24 cellular contexts compared by ENCODE assay signal in the genomic region with DNA sequence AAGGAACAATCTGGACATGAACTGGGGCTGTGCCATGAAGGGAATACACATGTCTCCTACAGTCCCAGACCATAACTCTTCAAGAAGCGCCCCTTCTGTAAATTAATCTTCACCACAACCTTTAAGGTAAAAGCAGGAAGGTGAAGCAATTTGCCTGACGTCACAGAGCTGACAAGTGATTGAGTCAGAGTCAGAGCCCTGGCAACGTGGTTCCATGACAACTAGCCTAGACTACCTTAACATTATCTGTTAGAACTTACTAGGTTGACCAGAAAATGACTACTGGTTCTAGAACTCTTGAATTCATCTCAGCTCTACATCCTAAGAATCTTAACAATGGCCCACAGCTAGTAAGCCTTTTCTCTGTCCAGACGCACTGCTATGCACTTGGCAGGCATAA.
"Had no signal": no experiment of that assay in that cellular context is flagged by ENCODE, and none has a peak within 500 bp of the region (broad histone marks: within the 10 kb centered on the region; RNA-seq: fewer than 3 reads in every experiment).

No MANE protein-coding gene starts in this region.

- H3K4me3 ChIP-seq: esophagus squamous epithelium, left ventricle myocardium inferior, lung, mucosa of descending colon, right atrium auricular region, thoracic aorta, uterus had no signal

- H3K27me3 ChIP-seq: esophagus squamous epithelium, right atrium auricular region, uterus had no signal

- H3K36me3 Mint-ChIP-seq: activated naive CD4-positive, alpha-beta T cell treated with anti-CD3 and anti-CD28 coated beads, Interleukin-2, amount 50 U/mL, for 24 hours; natural killer cell treated with Interleukin-12 subunit alpha and Interleukin-12 subunit beta and Interleukin-15 and Interleukin-18, amount 100 ng/mL, for 72 hours; stimulated activated effector memory CD8-positive, alpha-beta T cell treated with anti-CD3 and anti-CD28 coated beads, Interleukin-12 subunit alpha, Interleukin-12 subunit beta, amount 100 ng/mL, for 72 hours had no signal

- FAIRE-seq: islet of Langerhans had no signal

- H3K36me3 ChIP-seq: esophagus squamous epithelium, left ventricle myocardium inferior, right atrium auricular region, uterus had no signal

- H3K4me1 Mint-ChIP-seq: activated naive CD4-positive, alpha-beta T cell treated with anti-CD3 and anti-CD28 coated beads, Interleukin-2, amount 50 U/mL, for 24 hours; activated naive CD8-positive, alpha-beta T cell treated with anti-CD3 and anti-CD28 coated beads, Interleukin-2, amount 50 U/mL, for 24 hours; central memory CD8-positive, alpha-beta T cell; stimulated activated effector memory CD8-positive, alpha-beta T cell treated with anti-CD3 and anti-CD28 coated beads, Interleukin-12 subunit alpha, Interleukin-12 subunit beta, amount 100 ng/mL, for 72 hours had no signal

- H3K27ac Mint-ChIP-seq: activated naive CD4-positive, alpha-beta T cell treated with anti-CD3 and anti-CD28 coated beads, Interleukin-2, amount 50 U/mL, for 24 hours; activated naive CD8-positive, alpha-beta T cell treated with anti-CD3 and anti-CD28 coated beads, Interleukin-2, amount 50 U/mL, for 24 hours; activated T-helper 1 cell treated with anti-CD3 and anti-CD28 coated beads, Interleukin-12 subunit alpha, Interleukin-12 subunit beta, Interleukin-2, Interleukin-4 antibody, amounts not matched to agents 30 ng/mL and 10 ng/mL and 1 ng/mL, durations not matched to agents 14 hours and 24 hours and 36 hours; dendritic cell treated with granulocyte-macrophage colony-stimulating factor and Interleukin-4, amounts not matched to agents 40 ng/mL and 50 ng/mL, for 4 days; natural killer cell treated with Interleukin-12 subunit alpha and Interleukin-12 subunit beta and Interleukin-15 and Interleukin-18, amount 100 ng/mL, for 72 hours; stimulated activated effector memory CD8-positive, alpha-beta T cell treated with anti-CD3 and anti-CD28 coated beads, Interleukin-12 subunit alpha, Interleukin-12 subunit beta, amount 100 ng/mL, for 72 hours; stimulated activated naive CD8-positive, alpha-beta T cell treated with anti-CD3 and anti-CD28 coated beads, Interleukin-15, Interleukin-2, amounts not matched to agents 100 ng/mL and 50 ng/mL, for 24 hours; type B pancreatic cell had no signal

- H3K4me3 Mint-ChIP-seq: activated naive CD4-positive, alpha-beta T cell treated with anti-CD3 and anti-CD28 coated beads, Interleukin-2, amount 50 U/mL, for 24 hours; activated naive CD8-positive, alpha-beta T cell treated with anti-CD3 and anti-CD28 coated beads, Interleukin-2, amount 50 U/mL, for 24 hours; activated T-helper 1 cell treated with anti-CD3 and anti-CD28 coated beads, Interleukin-12 subunit alpha, Interleukin-12 subunit beta, Interleukin-2, Interleukin-4 antibody, amounts not matched to agents 30 ng/mL and 10 ng/mL and 1 ng/mL, durations not matched to agents 14 hours and 24 hours and 36 hours; central memory CD8-positive, alpha-beta T cell; dendritic cell treated with granulocyte-macrophage colony-stimulating factor and Interleukin-4, amounts not matched to agents 40 ng/mL and 50 ng/mL, for 4 days; natural killer cell treated with Interleukin-12 subunit alpha and Interleukin-12 subunit beta and Interleukin-15 and Interleukin-18, amount 100 ng/mL, for 72 hours; stimulated activated effector memory CD8-positive, alpha-beta T cell treated with anti-CD3 and anti-CD28 coated beads, Interleukin-12 subunit alpha, Interleukin-12 subunit beta, amount 100 ng/mL, for 72 hours; stimulated activated naive CD8-positive, alpha-beta T cell treated with anti-CD3 and anti-CD28 coated beads, Interleukin-15, Interleukin-2, amounts not matched to agents 100 ng/mL and 50 ng/mL, for 24 hours; type B pancreatic cell had no signal

- ATAC-seq: activated naive CD8-positive, alpha-beta T cell treated with anti-CD3 and anti-CD28 coated beads, Interleukin-2, amount 50 U/mL, for 24 hours; mucosa of descending colon; natural killer cell treated with Interleukin-12 subunit alpha and Interleukin-12 subunit beta and Interleukin-15 and Interleukin-18, amount 100 ng/mL, for 72 hours; stimulated activated effector memory CD8-positive, alpha-beta T cell treated with anti-CD3 and anti-CD28 coated beads, Interleukin-12 subunit alpha, Interleukin-12 subunit beta, amount 100 ng/mL, for 72 hours had no signal

- DNase-seq: activated CD4-positive, alpha-beta T cell treated with anti-CD3 and anti-CD28 coated beads for 4 hours; activated CD4-positive, CD25-positive, alpha-beta regulatory T cell; activated gamma-delta T cell; activated naive CD8-positive, alpha-beta T cell treated with anti-CD3 and anti-CD28 coated beads, Interleukin-2, amount 50 U/mL, for 24 hours; activated T-cell treated with anti-CD3 and anti-CD28 coated beads for 4 hours; amygdala; esophagus squamous epithelium; foreskin melanocyte; left ventricle myocardium inferior; mucosa of descending colon; stimulated activated CD4-positive, alpha-beta T cell treated with anti-CD3 and anti-CD28 coated beads, Interleukin-4, amount 100 ng/mL, for 24 hours; uterus had no signal

- H3K9me3 Mint-ChIP-seq: activated naive CD4-positive, alpha-beta T cell treated with anti-CD3 and anti-CD28 coated beads, Interleukin-2, amount 50 U/mL, for 24 hours; activated naive CD8-positive, alpha-beta T cell treated with anti-CD3 and anti-CD28 coated beads, Interleukin-2, amount 50 U/mL, for 24 hours; activated T-helper 1 cell treated with anti-CD3 and anti-CD28 coated beads, Interleukin-12 subunit alpha, Interleukin-12 subunit beta, Interleukin-2, Interleukin-4 antibody, amounts not matched to agents 30 ng/mL and 10 ng/mL and 1 ng/mL, durations not matched to agents 14 hours and 24 hours and 36 hours; central memory CD8-positive, alpha-beta T cell; stimulated activated effector memory CD8-positive, alpha-beta T cell treated with anti-CD3 and anti-CD28 coated beads, Interleukin-12 subunit alpha, Interleukin-12 subunit beta, amount 100 ng/mL, for 72 hours; stimulated activated naive CD8-positive, alpha-beta T cell treated with anti-CD3 and anti-CD28 coated beads, Interleukin-15, Interleukin-2, amounts not matched to agents 100 ng/mL and 50 ng/mL, for 24 hours; type B pancreatic cell had no signal

- H3K27me3 Mint-ChIP-seq: dendritic cell treated with granulocyte-macrophage colony-stimulating factor and Interleukin-4, amounts not matched to agents 40 ng/mL and 50 ng/mL, for 4 days had no signal
